In the genomic region with DNA sequence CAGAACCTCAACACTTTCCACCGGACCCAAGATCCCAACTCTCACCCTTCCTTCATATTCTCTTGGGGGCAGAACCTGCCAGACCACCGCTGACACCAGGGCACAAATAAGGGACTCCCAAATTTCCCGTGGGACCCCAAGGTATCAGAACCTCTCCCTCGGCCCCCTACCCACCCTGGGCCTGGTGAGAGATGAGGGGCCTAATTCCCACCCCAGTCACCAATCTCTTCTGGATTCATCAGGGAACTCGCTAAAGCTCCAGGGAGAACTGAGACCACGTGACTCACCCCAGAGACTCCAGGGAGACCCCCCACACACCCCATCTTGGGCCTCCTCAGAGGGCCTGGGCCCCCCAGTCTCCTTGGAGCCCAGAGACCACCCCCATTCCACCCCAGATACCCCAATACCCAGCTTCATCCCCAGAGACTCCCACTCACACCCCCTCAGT, we compare ENCODE assay signal across 1 cellular context.
TF ChIP-seq lines count a peak whose summit lies in the region.

No MANE protein-coding gene starts in this region.

TF ChIP-seq in HEK293T, 16 proteins besides CTCF, POLR2A, EP300 and RAD21 (continued from another document):
- TF ChIP-seq FOXM1 (IDR thresholded peaks at IDR 0.05; ENCODE audit: borderline replicate concordance) (no peak), NFRKB (IDR thresholded peaks at IDR 0.05) (no peak), FOXK2 (IDR thresholded peaks at IDR 0.05) (no peak), ARNT (IDR thresholded peaks at IDR 0.05) (no peak)
TF ChIP-seq in HEK293T: peak in this region for 0.
